In the genomic region with DNA sequence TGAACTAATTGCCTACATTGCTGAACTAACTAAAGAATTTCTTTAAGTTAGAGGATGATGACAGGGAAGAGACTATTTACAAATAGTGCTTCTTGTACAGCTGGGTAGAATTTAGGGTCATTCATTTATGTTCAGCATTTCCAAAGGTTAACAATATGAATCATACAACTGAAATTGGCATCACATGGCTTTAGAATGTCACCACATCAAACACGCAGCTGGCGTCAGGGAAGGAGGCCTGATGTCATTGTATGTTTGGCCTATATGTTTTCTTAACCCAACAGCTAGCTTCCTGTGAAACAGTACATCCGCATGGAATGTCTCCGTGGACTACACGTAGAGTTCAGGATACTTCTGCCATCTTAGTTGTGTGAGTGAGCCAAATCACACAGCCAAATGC, we compare ENCODE assay signal across 14 cellular contexts.
DNase-seq lines count a peak whose midpoint lies in the region; TF ChIP-seq lines count a peak whose summit lies in the region.
"Had no signal": no experiment of that assay in that cellular context is flagged by ENCODE, and none has a peak within 500 bp of the region (broad histone marks: within the 10 kb centered on the region; RNA-seq: fewer than 3 reads in every experiment).

No MANE protein-coding gene starts in this region.

- peaks cover 4% of the 10 kb centered on the region for H3K27me3 Mint-ChIP-seq in activated naive CD4-positive, alpha-beta T cell treated with anti-CD3 and anti-CD28 coated beads, Interleukin-2, amount 10 ng/mL, durations not matched to agents 7 days and 5 days
- peaks cover 2% of the 10 kb centered on the region for H3K27me3 Mint-ChIP-seq in activated T-helper 1 cell treated with anti-CD3 and anti-CD28 coated beads, Interleukin-12 subunit alpha, Interleukin-12 subunit beta, Interleukin-2, Interleukin-4 antibody, amounts not matched to agents 30 ng/mL and 10 ng/mL and 1 ng/mL, durations not matched to agents 14 hours and 24 hours and 36 hours (ENCODE audit: insufficient read depth)

- peaks cover 8% of the 10 kb centered on the region for H3K9me3 Mint-ChIP-seq in activated naive CD4-positive, alpha-beta T cell treated with anti-CD3 and anti-CD28 coated beads, Interleukin-2, amount 10 ng/mL, durations not matched to agents 7 days and 5 days
- H3K9me3 Mint-ChIP-seq in activated T-helper 1 cell treated with anti-CD3 and anti-CD28 coated beads, Interleukin-12 subunit alpha, Interleukin-12 subunit beta, Interleukin-2, Interleukin-4 antibody, amounts not matched to agents 30 ng/mL and 10 ng/mL and 1 ng/mL, durations not matched to agents 14 hours and 24 hours and 36 hours: peaks cover 9% of the 10 kb centered on the region

- TF ChIP-seq CTCF in fibroblast of mammary gland (conservative IDR thresholded peaks at IDR 0.05; ENCODE audit: control insufficient read depth, insufficient read depth, low read depth, low read length) (no peak), coronary artery (IDR thresholded peaks at IDR 0.05) (no peak)

- H3K4me3 Mint-ChIP-seq in activated naive CD4-positive, alpha-beta T cell treated with anti-CD3 and anti-CD28 coated beads, Interleukin-2, amount 10 ng/mL, durations not matched to agents 7 days and 5 days: no peak overlapping the region
- H3K4me3 Mint-ChIP-seq in activated T-helper 1 cell treated with anti-CD3 and anti-CD28 coated beads, Interleukin-12 subunit alpha, Interleukin-12 subunit beta, Interleukin-2, Interleukin-4 antibody, amounts not matched to agents 30 ng/mL and 10 ng/mL and 1 ng/mL, durations not matched to agents 14 hours and 24 hours and 36 hours: no peak overlapping the region

- no peak overlapping the region for H3K27ac Mint-ChIP-seq in activated naive CD4-positive, alpha-beta T cell treated with anti-CD3 and anti-CD28 coated beads, Interleukin-2, amount 10 ng/mL, durations not matched to agents 7 days and 5 days
- H3K27ac Mint-ChIP-seq in activated T-helper 1 cell treated with anti-CD3 and anti-CD28 coated beads, Interleukin-12 subunit alpha, Interleukin-12 subunit beta, Interleukin-2, Interleukin-4 antibody, amounts not matched to agents 30 ng/mL and 10 ng/mL and 1 ng/mL, durations not matched to agents 14 hours and 24 hours and 36 hours: peak overlapping the region; percentile 63

- CTCF ChIA-PET in activated naive CD4-positive, alpha-beta T cell treated with anti-CD3 and anti-CD28 coated beads, Interleukin-2, amount 10 ng/mL, durations not matched to agents 7 days and 5 days (lab: Charles Lee): interaction anchor here (0.9 to 1.5 kb wide), 2 partner anchors 137 to 141 kb away, joined by 3 to 8 read pairs; no protein-coding TSS in a partner anchor

- peaks cover 7% of the 10 kb centered on the region for H3K4me1 Mint-ChIP-seq in activated naive CD4-positive, alpha-beta T cell treated with anti-CD3 and anti-CD28 coated beads, Interleukin-2, amount 10 ng/mL, durations not matched to agents 7 days and 5 days
- peaks cover 24% of the 10 kb centered on the region for H3K4me1 Mint-ChIP-seq in activated T-helper 1 cell treated with anti-CD3 and anti-CD28 coated beads, Interleukin-12 subunit alpha, Interleukin-12 subunit beta, Interleukin-2, Interleukin-4 antibody, amounts not matched to agents 30 ng/mL and 10 ng/mL and 1 ng/mL, durations not matched to agents 14 hours and 24 hours and 36 hours (ENCODE audit: low read depth)

- DNase-seq in activated naive CD4-positive, alpha-beta T cell treated with Interleukin-2 at 50 U/mL for 16 hours: peak; percentile 26
- DNase-seq in activated naive CD4-positive, alpha-beta T cell treated with anti-CD3 and anti-CD28 coated beads, Interleukin-2, amount 10 ng/mL, durations not matched to agents 7 days and 5 days: no peak
- DNase-seq in activated T-helper 1 cell treated with anti-CD3 and anti-CD28 coated beads, Interleukin-12 subunit alpha, Interleukin-12 subunit beta, Interleukin-2, Interleukin-4 antibody, amounts not matched to agents 30 ng/mL and 10 ng/mL and 1 ng/mL, durations not matched to agents 14 hours and 24 hours and 36 hours (ENCODE audit: low spot score): no peak
- DNase-seq in fibroblast of mammary gland (ENCODE audit: low read depth) (peak; percentile 69), amygdala (lab: John Stamatoyannopoulos, UW) (no peak), coronary artery (ENCODE audit: low spot score) (no peak), T-helper 2 cell (no peak)
- peak; percentile 16 for DNase-seq in stimulated activated naive CD4-positive, alpha-beta T cell treated with Interleukin-2 at 50 U/mL for 16 hours (lab: John Stamatoyannopoulos, UW)
- DNase-seq: effector memory CD4-positive, alpha-beta T cell; NCI-H2081 treated with DMSO at 0.1 percent for 48 hours; NCI-H82 had no signal

- no peak overlapping the region for H3K4me3 ChIP-seq in fibroblast of mammary gland (ENCODE audit: control insufficient read depth, low read depth, low read length)
- H3K4me3 ChIP-seq in coronary artery: no peak overlapping the region
- H3K4me3 ChIP-seq: ascending aorta, suprapubic skin had no signal

- H3K27ac ChIP-seq in coronary artery: no peak overlapping the region
- H3K27ac ChIP-seq: ascending aorta, neutrophil, suprapubic skin had no signal

- intact Hi-C loops in activated T-helper 1 cell treated with anti-CD3 and anti-CD28 coated beads, Interleukin-12 subunit alpha, Interleukin-12 subunit beta, Interleukin-2, Interleukin-4 antibody, amounts not matched to agents 30 ng/mL and 10 ng/mL and 1 ng/mL, durations not matched to agents 14 hours and 24 hours and 36 hours (cut with micrococcal nuclease): loop anchor here (1.0 to 5.0 kb wide), 2 partner anchors 98 to 203 kb away; a partner anchor contains a TSS

- H3K36me3 Mint-ChIP-seq in activated naive CD4-positive, alpha-beta T cell treated with anti-CD3 and anti-CD28 coated beads, Interleukin-2, amount 10 ng/mL, durations not matched to agents 7 days and 5 days: no peaks in the 10 kb centered on the region
- H3K36me3 Mint-ChIP-seq in activated T-helper 1 cell treated with anti-CD3 and anti-CD28 coated beads, Interleukin-12 subunit alpha, Interleukin-12 subunit beta, Interleukin-2, Interleukin-4 antibody, amounts not matched to agents 30 ng/mL and 10 ng/mL and 1 ng/mL, durations not matched to agents 14 hours and 24 hours and 36 hours (ENCODE audit: low read depth): peaks cover 14% of the 10 kb centered on the region

Comparison
In these comparisons a context has a peak if more than half of its experiments do, and no peak if none do; other contexts are left out.
1. DNase-seq: peak in activated naive CD4-positive, alpha-beta T cell treated with Interleukin-2 at 50 U/mL for 16 hours (single experiment), fibroblast of mammary gland (single experiment) and stimulated activated naive CD4-positive, alpha-beta T cell treated with Interleukin-2 at 50 U/mL for 16 hours (single experiment); none in activated naive CD4-positive, alpha-beta T cell treated with anti-CD3 and anti-CD28 coated beads, Interleukin-2, amount 10 ng/mL, durations not matched to agents 7 days and 5 days (single experiment), activated T-helper 1 cell treated with anti-CD3 and anti-CD28 coated beads, Interleukin-12 subunit alpha, Interleukin-12 subunit beta, Interleukin-2, Interleukin-4 antibody, amounts not matched to agents 30 ng/mL and 10 ng/mL and 1 ng/mL, durations not matched to agents 14 hours and 24 hours and 36 hours (single experiment), amygdala (0 of 56), coronary artery (single experiment) and T-helper 2 cell (0 of 5).